Comparison of ENCODE assay signal across 7 cellular contexts in the genomic region with DNA sequence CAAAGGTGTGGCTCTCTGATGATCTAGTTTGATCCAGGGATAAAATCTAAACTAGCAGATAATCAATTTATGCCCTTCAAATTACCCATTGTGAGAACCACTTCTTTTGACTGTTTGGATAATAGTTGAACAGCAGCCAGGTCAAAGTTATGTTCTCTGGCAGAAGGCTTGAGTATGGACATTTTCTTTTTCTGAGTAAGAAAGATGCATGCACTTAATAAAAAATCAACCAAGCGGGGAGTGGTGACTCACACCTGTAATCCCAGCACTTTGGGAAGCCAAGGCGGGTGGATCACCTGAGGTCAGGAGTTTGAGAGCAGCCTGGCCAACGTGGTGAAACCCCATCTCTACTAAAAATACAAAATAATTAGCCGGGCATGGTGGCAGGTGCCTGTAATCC. TPM values are rescaled to one million over a fixed set of nuclear protein-coding genes. Genes with fewer than 3 reads are reported as not detected.
"Had no signal": no experiment of that assay in that cellular context is flagged by ENCODE, and none has a peak within 500 bp of the region (broad histone marks: within the 10 kb centered on the region; RNA-seq: fewer than 3 reads in every experiment).

No MANE protein-coding gene starts in this region.

RNA-seq across cellular contexts. Expression of gene TXNDC2, which starts 5.7 kb away (rescaled TPM):
- total RNA-seq: activated CD4-positive, alpha-beta T cell treated with anti-CD3 and anti-CD28 coated beads for 36 hours; activated CD8-positive, alpha-beta memory T cell treated with anti-CD3 and anti-CD28 coated beads for 36 hours; activated naive CD4-positive, alpha-beta T cell treated with anti-CD3 and anti-CD28 coated beads for 36 hours; activated T-helper 17 cell treated with anti-CD3 and anti-CD28 coated beads, Interleukin-2, amount 50 U/mL, for 72 hours; cerebellum; Right ventricle myocardium inferior; T-helper 1 cell treated with Interleukin-12 subunit alpha and Interleukin-12 subunit beta and Interleukin-4 antibody, amounts not matched to agents 30 ng/mL and 1 ng/mL, for 36 hours had no signal
